In genomic region chr15:40282870-40283614, GRCh38 we compare ENCODE assay signal across 8 cellular contexts. TPM values are rescaled to one million over a fixed set of nuclear protein-coding genes. Genes with fewer than 3 reads are reported as not detected.
DNase-seq lines count a peak whose midpoint lies in the region; ATAC-seq and TF ChIP-seq lines count a peak whose summit lies in the region.

A gene with protein sequence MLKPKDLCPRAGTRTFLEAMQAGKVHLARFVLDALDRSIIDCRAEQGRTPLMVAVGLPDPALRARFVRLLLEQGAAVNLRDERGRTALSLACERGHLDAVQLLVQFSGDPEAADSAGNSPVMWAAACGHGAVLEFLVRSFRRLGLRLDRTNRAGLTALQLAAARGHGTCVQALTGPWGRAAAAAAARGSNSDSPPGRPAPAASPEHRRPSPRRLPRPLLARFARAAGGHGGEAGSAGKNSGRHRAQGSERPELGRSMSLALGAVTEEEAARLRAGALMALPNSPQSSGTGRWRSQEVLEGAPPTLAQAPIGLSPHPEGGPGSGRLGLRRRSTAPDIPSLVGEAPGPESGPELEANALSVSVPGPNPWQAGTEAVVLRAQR (minus strand): TSS chr15:40283064. CDS start chr15:40282586, 478 bp downstream.

- H3K27ac ChIP-seq in body of pancreas (no peak within 1 kb of the TSS), left lung (no peak within 1 kb of the TSS)

- H3K27me3 ChIP-seq in body of pancreas (peaks cover 0 to 23% of the 10 kb centered on the region in 2 donors), left lung (peaks cover 52 to 72% of the 10 kb centered on the region in 2 donors)

- H3K4me3 ChIP-seq in body of pancreas (peak within 1 kb of the TSS; percentile 5 to 21), left lung (peak within 1 kb of the TSS; percentile 42 to 59)

- peak; percentile 63 for ATAC-seq in activated CD4-positive, alpha-beta T cell treated with anti-CD3 and anti-CD28 coated beads for 36 hours
- ATAC-seq in body of pancreas (peak; percentile 23), left lung (peak; percentile 32), omental fat pad (ENCODE audit: low FRiP score) (no peak)
- peak; percentile 69 for ATAC-seq in stimulated activated naive CD8-positive, alpha-beta T cell treated with anti-CD3 and anti-CD28 coated beads, Interleukin-15, amount 100 ng/mL, for 72 hours

- H3K27me3 Mint-ChIP-seq in activated CD4-positive, alpha-beta T cell treated with anti-CD3 and anti-CD28 coated beads for 36 hours = peaks cover 29% of the 10 kb centered on the region
- peaks cover 53% of the 10 kb centered on the region for H3K27me3 Mint-ChIP-seq in stimulated activated naive CD8-positive, alpha-beta T cell treated with anti-CD3 and anti-CD28 coated beads, Interleukin-15, amount 100 ng/mL, for 72 hours

- peak; percentile 63 for DNase-seq in activated CD4-positive, alpha-beta T cell treated with anti-CD3 and anti-CD28 coated beads for 36 hours
- DNase-seq in activated CD4-positive, alpha-beta T cell treated with anti-CD3 and anti-CD28 coated beads for 1 hour = no peak
- DNase-seq in RPMI8226 = peak; percentile 57
- peak in 1 of 4 donors; percentile 48 for DNase-seq in body of pancreas
- peak in 1 of 2 donors; percentile 88 for DNase-seq in left lung
- DNase-seq in stimulated activated naive CD8-positive, alpha-beta T cell treated with anti-CD3 and anti-CD28 coated beads, Interleukin-15, amount 100 ng/mL, for 72 hours = peak in 1 of 2 donors; percentile 43
- no peak for DNase-seq in omental fat pad (ENCODE audit: low spot score)
- DNase-seq in NCI-H1694 treated with DMSO at 0.1 percent for 48 hours (lab: John Stamatoyannopoulos, UW) = no peak

- H3K36me3 ChIP-seq in body of pancreas (replicated peaks in 1 of 2; ENCODE audit: insufficient read depth in 1 of 2, low read depth in 2 of 2) (no peaks in the 10 kb centered on the region), left lung (peaks cover 0 to 16% of the 10 kb centered on the region in 2 donors)

- TF ChIP-seq POLR2A in body of pancreas (IDR thresholded peaks at IDR 0.05) = no peak

- 3% methylated on average over 76 of the region's 76 CpGs; no CpG with 5 or more reads in 1 of the 2 donors for WGBS in body of pancreas, 2 donors

- intact Hi-C loops in activated CD4-positive, alpha-beta T cell treated with anti-CD3 and anti-CD28 coated beads for 36 hours (cut with DNase I, micrococcal nuclease) = loop anchor here in 1 of 2 experiments (1.0 to 5.0 kb wide), 2 partner anchors 25 to 39 kb away; partner anchors contain the start of gene INAFM2
- intact Hi-C loops in body of pancreas (cut with DNase I) (loop anchor here (5.0 kb wide), 1 partner anchor 139 kb away; no protein-coding TSS in a partner anchor), left lung (cut with DNase I) (loop anchor here in 1 of 2 donors (10.0 kb wide), 1 partner anchor 142 kb away; no protein-coding TSS in a partner anchor)

- peaks cover 4% of the 10 kb centered on the region for H3K4me1 Mint-ChIP-seq in activated CD4-positive, alpha-beta T cell treated with anti-CD3 and anti-CD28 coated beads for 36 hours
- H3K4me1 Mint-ChIP-seq in stimulated activated naive CD8-positive, alpha-beta T cell treated with anti-CD3 and anti-CD28 coated beads, Interleukin-15, amount 100 ng/mL, for 72 hours = peaks cover 14% of the 10 kb centered on the region

- no peak within 1 kb of the TSS for H3K27ac Mint-ChIP-seq in activated CD4-positive, alpha-beta T cell treated with anti-CD3 and anti-CD28 coated beads for 36 hours
- no peak within 1 kb of the TSS for H3K27ac Mint-ChIP-seq in stimulated activated naive CD8-positive, alpha-beta T cell treated with anti-CD3 and anti-CD28 coated beads, Interleukin-15, amount 100 ng/mL, for 72 hours

- H3K9me3 ChIP-seq in body of pancreas = no peaks in the 10 kb centered on the region
- no peaks in the 10 kb centered on the region for H3K9me3 ChIP-seq in left lung

- no peaks in the 10 kb centered on the region for H3K9me3 Mint-ChIP-seq in activated CD4-positive, alpha-beta T cell treated with anti-CD3 and anti-CD28 coated beads for 36 hours (ENCODE audit: low read depth)
- H3K9me3 Mint-ChIP-seq in stimulated activated naive CD8-positive, alpha-beta T cell treated with anti-CD3 and anti-CD28 coated beads, Interleukin-15, amount 100 ng/mL, for 72 hours = no peaks in the 10 kb centered on the region

- H3K36me3 Mint-ChIP-seq in activated CD4-positive, alpha-beta T cell treated with anti-CD3 and anti-CD28 coated beads for 36 hours (ENCODE audit: low read depth) = no peaks in the 10 kb centered on the region

- CTCF ChIA-PET in activated CD4-positive, alpha-beta T cell treated with anti-CD3 and anti-CD28 coated beads for 36 hours (lab: Charles Lee) = interaction anchor here (0.6 to 5.7 kb wide), 9 partner anchors 8 to 587 kb away, joined by 3 to 30 read pairs (median 4); partner anchors contain the start of genes INAFM2 and PLCB2

- peaks cover 30% of the 10 kb centered on the region for H3K4me1 ChIP-seq in body of pancreas
- H3K4me1 ChIP-seq in left lung = peaks cover 21 to 61% of the 10 kb centered on the region in 2 donors

- H3K4me3 Mint-ChIP-seq in activated CD4-positive, alpha-beta T cell treated with anti-CD3 and anti-CD28 coated beads for 36 hours = peak within 1 kb of the TSS; percentile 53
- peak within 1 kb of the TSS; percentile 80 to 85 for H3K4me3 Mint-ChIP-seq in stimulated activated naive CD8-positive, alpha-beta T cell treated with anti-CD3 and anti-CD28 coated beads, Interleukin-15, amount 100 ng/mL, for 72 hours

- POLR2A ChIA-PET in activated CD4-positive, alpha-beta T cell treated with anti-CD3 and anti-CD28 coated beads for 36 hours (lab: Charles Lee) = no interaction called here

- TF ChIP-seq CTCF in body of pancreas (IDR thresholded peaks at IDR 0.05) = no peak
- TF ChIP-seq CTCF in left lung (IDR thresholded peaks at IDR 0.05) = no peak
- TF ChIP-seq CTCF in omental fat pad (IDR thresholded peaks at IDR 0.05) = no peak

RNA-seq across cellular contexts. Expression of the gene that starts here (rescaled TPM):
- not detected for total RNA-seq in activated CD4-positive, alpha-beta T cell treated with anti-CD3 and anti-CD28 coated beads for 36 hours
- total RNA-seq in body of pancreas = not detected
- total RNA-seq in left lung = not detected
- total RNA-seq in omental fat pad = not detected

Comparison
In these comparisons a context has a peak if more than half of its experiments do, and no peak if none do; other contexts are left out.
1. Peak in DNase-seq and ATAC-seq in activated CD4-positive, alpha-beta T cell treated with anti-CD3 and anti-CD28 coated beads for 36 hours; RNA of the gene not detected or under 1 TPM.
2. Peak in ATAC-seq and H3K4me3 ChIP-seq in body of pancreas; RNA of the gene not detected or under 1 TPM.
3. Peak in ATAC-seq and H3K4me3 ChIP-seq in left lung; RNA of the gene not detected or under 1 TPM.